1 cellular context compared by ENCODE assay signal in the genomic region with DNA sequence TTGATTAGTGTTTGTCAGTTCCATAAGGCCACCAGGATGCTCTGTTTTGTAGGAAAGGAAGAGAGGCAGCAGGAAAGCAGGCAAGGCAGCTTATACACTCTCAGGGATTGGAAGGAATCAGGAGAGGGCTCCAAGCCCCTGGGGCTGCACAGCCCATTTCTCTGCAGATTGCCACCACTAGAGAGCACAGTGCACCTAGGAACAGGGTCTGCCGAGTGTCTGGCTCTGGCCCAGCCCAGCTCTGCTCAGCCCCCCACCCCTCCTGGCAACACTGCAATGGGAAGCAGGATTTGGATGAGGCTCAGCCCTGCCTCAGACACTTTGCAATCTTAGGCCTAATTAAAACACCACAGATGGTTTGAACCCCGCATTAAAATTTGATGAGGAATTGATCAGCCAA.
TF ChIP-seq lines count a peak whose summit lies in the region.

No MANE protein-coding gene starts in this region.

TF ChIP-seq in K562, 482 proteins besides CTCF, POLR2A, EP300 and RAD21:
- TF ChIP-seq NCOR1 (IDR thresholded peaks at IDR 0.05) (no peak), HIVEP1 (CRISPR knock-in tag; IDR thresholded peaks at IDR 0.05) (no peak), TRIM24 (IDR thresholded peaks at IDR 0.05) (no peak), ZNF780A (CRISPR knock-in tag; IDR thresholded peaks at IDR 0.05) (no peak), HDAC1 (IDR thresholded peaks at IDR 0.05) (no peak), ZSCAN29 (IDR thresholded peaks at IDR 0.05) (no peak), ZNF165 (CRISPR knock-in tag; IDR thresholded peaks at IDR 0.05; ENCODE audit: borderline replicate concordance) (no peak), HCFC1 (IDR thresholded peaks at IDR 0.05; ENCODE audit: low read depth, low read length) (no peak), ZNF766 (CRISPR knock-in tag; conservative IDR thresholded peaks at IDR 0.05) (no peak), ZFP30 (CRISPR knock-in tag; IDR thresholded peaks at IDR 0.05; ENCODE audit: borderline replicate concordance) (no peak), SMARCA4 (IDR thresholded peaks at IDR 0.05) (no peak), FOXJ3 (CRISPR knock-in tag; IDR thresholded peaks at IDR 0.05) (no peak), ZBTB7A (IDR thresholded peaks at IDR 0.05; ENCODE audit: borderline replicate concordance, control insufficient read depth, low read depth, low read length) (no peak), POU5F1 (IDR thresholded peaks at IDR 0.05; ENCODE audit: borderline replicate concordance, low read depth, low read length, partially characterized antibody) (no peak), NR1H2 (CRISPR knock-in tag; IDR thresholded peaks at IDR 0.05) (no peak)
- TF ChIP-seq, protein P1, sequence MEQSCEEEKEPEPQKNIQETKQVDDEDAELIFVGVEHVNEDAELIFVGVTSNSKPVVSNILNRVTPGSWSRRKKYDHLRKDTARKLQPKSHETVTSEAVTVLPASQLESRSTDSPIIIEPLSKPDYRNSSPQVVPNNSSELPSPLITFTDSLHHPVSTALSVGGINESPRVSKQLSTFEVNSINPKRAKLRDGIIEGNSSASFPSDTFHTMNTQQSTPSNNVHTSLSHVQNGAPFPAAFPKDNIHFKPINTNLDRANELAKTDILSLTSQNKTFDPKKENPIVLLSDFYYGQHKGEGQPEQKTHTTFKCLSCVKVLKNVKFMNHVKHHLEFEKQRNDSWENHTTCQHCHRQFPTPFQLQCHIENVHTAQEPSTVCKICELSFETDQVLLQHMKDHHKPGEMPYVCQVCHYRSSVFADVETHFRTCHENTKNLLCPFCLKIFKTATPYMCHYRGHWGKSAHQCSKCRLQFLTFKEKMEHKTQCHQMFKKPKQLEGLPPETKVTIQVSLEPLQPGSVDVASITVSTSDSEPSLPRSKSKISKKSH (CRISPR knock-in tag; IDR thresholded peaks at IDR 0.05), result no peak
- TF ChIP-seq, protein P2, sequence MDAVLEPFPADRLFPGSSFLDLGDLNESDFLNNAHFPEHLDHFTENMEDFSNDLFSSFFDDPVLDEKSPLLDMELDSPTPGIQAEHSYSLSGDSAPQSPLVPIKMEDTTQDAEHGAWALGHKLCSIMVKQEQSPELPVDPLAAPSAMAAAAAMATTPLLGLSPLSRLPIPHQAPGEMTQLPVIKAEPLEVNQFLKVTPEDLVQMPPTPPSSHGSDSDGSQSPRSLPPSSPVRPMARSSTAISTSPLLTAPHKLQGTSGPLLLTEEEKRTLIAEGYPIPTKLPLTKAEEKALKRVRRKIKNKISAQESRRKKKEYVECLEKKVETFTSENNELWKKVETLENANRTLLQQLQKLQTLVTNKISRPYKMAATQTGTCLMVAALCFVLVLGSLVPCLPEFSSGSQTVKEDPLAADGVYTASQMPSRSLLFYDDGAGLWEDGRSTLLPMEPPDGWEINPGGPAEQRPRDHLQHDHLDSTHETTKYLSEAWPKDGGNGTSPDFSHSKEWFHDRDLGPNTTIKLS (IDR thresholded peaks at IDR 0.05; ENCODE audit: borderline replicate concordance, low read depth), result no peak
- TF ChIP-seq, protein P3, sequence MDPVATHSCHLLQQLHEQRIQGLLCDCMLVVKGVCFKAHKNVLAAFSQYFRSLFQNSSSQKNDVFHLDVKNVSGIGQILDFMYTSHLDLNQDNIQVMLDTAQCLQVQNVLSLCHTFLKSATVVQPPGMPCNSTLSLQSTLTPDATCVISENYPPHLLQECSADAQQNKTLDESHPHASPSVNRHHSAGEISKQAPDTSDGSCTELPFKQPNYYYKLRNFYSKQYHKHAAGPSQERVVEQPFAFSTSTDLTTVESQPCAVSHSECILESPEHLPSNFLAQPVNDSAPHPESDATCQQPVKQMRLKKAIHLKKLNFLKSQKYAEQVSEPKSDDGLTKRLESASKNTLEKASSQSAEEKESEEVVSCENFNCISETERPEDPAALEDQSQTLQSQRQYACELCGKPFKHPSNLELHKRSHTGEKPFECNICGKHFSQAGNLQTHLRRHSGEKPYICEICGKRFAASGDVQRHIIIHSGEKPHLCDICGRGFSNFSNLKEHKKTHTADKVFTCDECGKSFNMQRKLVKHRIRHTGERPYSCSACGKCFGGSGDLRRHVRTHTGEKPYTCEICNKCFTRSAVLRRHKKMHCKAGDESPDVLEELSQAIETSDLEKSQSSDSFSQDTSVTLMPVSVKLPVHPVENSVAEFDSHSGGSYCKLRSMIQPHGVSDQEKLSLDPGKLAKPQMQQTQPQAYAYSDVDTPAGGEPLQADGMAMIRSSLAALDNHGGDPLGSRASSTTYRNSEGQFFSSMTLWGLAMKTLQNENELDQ (CRISPR knock-in tag; IDR thresholded peaks at IDR 0.05; ENCODE audit: borderline replicate concordance), result no peak
- TF ChIP-seq, protein P4, sequence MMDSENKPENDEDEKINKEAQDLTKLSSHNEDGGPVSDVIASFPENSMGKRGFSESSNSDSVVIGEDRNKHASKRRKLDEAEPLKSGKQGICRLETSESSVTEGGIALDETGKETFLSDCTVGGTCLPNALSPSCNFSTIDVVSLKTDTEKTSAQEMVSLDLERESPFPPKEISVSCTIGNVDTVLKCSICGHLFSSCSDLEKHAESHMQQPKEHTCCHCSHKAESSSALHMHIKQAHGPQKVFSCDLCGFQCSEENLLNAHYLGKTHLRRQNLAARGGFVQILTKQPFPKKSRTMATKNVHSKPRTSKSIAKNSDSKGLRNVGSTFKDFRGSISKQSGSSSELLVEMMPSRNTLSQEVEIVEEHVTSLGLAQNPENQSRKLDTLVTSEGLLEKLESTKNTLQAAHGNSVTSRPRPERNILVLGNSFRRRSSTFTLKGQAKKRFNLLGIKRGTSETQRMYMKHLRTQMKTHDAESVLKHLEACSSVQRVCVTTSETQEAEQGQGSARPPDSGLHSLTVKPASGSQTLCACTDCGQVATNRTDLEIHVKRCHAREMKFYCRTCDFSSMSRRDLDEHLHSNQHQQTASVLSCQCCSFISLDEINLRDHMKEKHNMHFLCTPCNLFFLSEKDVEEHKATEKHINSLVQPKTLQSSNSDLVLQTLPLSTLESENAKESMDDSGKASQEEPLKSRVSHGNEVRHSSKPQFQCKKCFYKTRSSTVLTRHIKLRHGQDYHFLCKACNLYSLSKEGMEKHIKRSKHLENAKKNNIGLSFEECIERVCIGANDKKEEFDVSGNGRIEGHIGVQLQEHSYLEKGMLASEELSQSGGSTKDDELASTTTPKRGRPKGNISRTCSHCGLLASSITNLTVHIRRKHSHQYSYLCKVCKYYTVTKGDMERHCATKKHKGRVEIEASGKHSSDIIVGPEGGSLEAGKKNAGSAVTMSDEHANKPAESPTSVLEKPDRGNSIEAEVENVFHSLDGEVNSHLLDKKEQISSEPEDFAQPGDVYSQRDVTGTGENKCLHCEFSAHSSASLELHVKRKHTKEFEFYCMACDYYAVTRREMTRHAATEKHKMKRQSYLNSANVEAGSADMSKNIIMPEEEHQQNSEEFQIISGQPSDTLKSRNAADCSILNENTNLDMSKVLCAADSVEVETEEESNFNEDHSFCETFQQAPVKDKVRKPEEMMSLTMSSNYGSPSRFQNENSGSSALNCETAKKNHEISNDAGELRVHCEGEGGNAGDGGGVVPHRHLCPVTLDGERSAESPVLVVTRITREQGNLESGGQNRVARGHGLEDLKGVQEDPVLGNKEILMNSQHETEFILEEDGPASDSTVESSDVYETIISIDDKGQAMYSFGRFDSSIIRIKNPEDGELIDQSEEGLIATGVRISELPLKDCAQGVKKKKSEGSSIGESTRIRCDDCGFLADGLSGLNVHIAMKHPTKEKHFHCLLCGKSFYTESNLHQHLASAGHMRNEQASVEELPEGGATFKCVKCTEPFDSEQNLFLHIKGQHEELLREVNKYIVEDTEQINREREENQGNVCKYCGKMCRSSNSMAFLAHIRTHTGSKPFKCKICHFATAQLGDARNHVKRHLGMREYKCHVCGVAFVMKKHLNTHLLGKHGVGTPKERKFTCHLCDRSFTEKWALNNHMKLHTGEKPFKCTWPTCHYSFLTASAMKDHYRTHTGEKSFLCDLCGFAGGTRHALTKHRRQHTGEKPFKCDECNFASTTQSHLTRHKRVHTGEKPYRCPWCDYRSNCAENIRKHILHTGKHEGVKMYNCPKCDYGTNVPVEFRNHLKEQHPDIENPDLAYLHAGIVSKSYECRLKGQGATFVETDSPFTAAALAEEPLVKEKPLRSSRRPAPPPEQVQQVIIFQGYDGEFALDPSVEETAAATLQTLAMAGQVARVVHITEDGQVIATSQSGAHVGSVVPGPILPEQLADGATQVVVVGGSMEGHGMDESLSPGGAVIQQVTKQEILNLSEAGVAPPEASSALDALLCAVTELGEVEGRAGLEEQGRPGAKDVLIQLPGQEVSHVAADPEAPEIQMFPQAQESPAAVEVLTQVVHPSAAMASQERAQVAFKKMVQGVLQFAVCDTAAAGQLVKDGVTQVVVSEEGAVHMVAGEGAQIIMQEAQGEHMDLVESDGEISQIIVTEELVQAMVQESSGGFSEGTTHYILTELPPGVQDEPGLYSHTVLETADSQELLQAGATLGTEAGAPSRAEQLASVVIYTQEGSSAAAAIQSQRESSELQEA (IDR thresholded peaks at IDR 0.05; ENCODE audit: low read depth), result no peak
- TF ChIP-seq, protein P5, sequence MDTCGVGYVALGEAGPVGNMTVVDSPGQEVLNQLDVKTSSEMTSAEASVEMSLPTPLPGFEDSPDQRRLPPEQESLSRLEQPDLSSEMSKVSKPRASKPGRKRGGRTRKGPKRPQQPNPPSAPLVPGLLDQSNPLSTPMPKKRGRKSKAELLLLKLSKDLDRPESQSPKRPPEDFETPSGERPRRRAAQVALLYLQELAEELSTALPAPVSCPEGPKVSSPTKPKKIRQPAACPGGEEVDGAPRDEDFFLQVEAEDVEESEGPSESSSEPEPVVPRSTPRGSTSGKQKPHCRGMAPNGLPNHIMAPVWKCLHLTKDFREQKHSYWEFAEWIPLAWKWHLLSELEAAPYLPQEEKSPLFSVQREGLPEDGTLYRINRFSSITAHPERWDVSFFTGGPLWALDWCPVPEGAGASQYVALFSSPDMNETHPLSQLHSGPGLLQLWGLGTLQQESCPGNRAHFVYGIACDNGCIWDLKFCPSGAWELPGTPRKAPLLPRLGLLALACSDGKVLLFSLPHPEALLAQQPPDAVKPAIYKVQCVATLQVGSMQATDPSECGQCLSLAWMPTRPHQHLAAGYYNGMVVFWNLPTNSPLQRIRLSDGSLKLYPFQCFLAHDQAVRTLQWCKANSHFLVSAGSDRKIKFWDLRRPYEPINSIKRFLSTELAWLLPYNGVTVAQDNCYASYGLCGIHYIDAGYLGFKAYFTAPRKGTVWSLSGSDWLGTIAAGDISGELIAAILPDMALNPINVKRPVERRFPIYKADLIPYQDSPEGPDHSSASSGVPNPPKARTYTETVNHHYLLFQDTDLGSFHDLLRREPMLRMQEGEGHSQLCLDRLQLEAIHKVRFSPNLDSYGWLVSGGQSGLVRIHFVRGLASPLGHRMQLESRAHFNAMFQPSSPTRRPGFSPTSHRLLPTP (IDR thresholded peaks at IDR 0.05; ENCODE audit: borderline replicate concordance, extremely low read depth, insufficient read length), result no peak
TF ChIP-seq in K562: peak in this region for 0.
